In the genomic region with DNA sequence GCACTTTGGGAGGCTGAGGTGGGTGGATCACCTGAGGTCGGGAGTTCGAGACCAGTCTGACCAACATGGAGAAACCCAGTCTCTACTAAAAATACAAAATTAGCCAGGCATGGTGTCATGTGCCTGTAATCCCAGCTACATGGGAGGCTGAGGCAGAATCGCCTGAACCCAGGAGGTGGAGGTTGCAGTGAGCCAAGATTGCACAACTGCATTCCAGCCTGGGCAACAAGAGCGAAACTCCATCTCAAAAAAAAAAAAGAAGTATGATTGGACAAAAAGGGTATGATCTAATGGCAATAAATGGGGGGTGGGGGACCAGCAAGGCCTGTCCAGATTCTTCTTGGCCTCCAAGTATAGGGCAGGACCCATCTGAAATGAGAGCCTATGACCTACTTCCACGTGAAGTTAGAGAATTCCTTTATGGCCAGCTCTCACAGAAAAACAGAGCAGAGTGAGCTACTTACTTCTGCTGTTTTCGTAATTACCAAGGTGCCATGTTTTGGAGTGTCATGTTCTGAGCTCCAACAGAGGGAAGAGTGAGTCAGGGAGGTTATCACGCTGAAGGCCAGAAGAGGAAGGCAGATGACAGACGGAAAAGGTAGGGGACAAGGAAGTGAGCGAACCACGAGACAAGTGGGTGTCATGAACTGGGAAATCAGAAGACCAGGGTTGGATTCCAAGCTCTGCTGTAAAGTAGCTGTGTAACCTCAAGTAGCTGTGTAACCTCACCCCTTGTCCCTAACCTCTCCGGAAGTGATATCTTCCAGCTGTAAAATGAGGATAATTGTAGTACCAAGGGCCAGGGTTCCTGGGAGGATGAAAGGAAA, we compare ENCODE assay signal across 13 cellular contexts. TPM values are rescaled to one million over a fixed set of nuclear protein-coding genes. Genes with fewer than 3 reads are reported as not detected.
DNase-seq lines count a peak whose midpoint lies in the region; ATAC-seq, FAIRE-seq and TF ChIP-seq lines count a peak whose summit lies in the region.
"Had no signal": no experiment of that assay in that cellular context is flagged by ENCODE, and none has a peak within 500 bp of the region (broad histone marks: within the 10 kb centered on the region; RNA-seq: fewer than 3 reads in every experiment).

No MANE protein-coding gene starts in this region.

- H3K4me2 ChIP-seq in K562 (ENCODE audit: insufficient read depth, low read length) (peak overlapping the region; percentile 16; the same call in 1 of the 2 replicates), PC-3 (ENCODE audit: low read length) (no peak overlapping the region)

- no peak for TF ChIP-seq CTCF in K562 (IDR thresholded peaks at IDR 0.05 in 2 of 3, conservative IDR thresholded peaks at IDR 0.05 in 1 of 3; ENCODE audit: insufficient read depth in 2 of 3, low read depth in 1 of 3, low read length in 3 of 3)
- TF ChIP-seq CTCF in PC-3 (conservative IDR thresholded peaks at IDR 0.05; ENCODE audit: low read depth, low read length) = no peak

- DNase-seq in stimulated activated naive CD8-positive, alpha-beta T cell treated with anti-CD3 and anti-CD28 coated beads, Interleukin-15, Interleukin-2, amounts not matched to agents 100 U/mL and 50 U/mL, for 24 hours = no peak
- DNase-seq in K562 (ENCODE audit: extremely low read depth in 1 of 4, low spot score in 3 of 4) = peak in 1 of 4 experiments; percentile 65
- peak; percentile 32 for DNase-seq in midbrain (lab: John Stamatoyannopoulos, UW)
- no peak for DNase-seq in NCI-H2081 treated with DMSO at 0.1 percent for 48 hours (lab: John Stamatoyannopoulos, UW)
- DNase-seq in PC-3 = no peak
- DNase-seq in stimulated activated CD4-positive, alpha-beta T cell treated with anti-CD3 and anti-CD28 coated beads, Interleukin-2, amount 100 ng/mL, for 48 hours = no peak
- DNase-seq: NCI-H510A, Right ventricle myocardium superior had no signal

- POLR2A ChIA-PET in K562 (lab: Yijun Ruan, JAX) = interaction anchor here (0.7 kb wide), 2 partner anchors 15 to 679 kb away, joined by 3 read pairs; no protein-coding TSS in a partner anchor
- POLR2A ChIA-PET in PC-3 (lab: Charles Lee; ENCODE audit: unreplicated experiment) = no interaction called here

- BruUV-seq in K562 (replicated peaks; lab: Mats Ljungman, UMichigan) = no TSS peak
- BruUV-seq in PC-3 (replicated peaks; lab: Mats Ljungman, UMichigan) = no TSS peak

- TF ChIP-seq EP300 in K562 (IDR thresholded peaks at IDR 0.05; ENCODE audit: low read length) = no peak

- H3K4me1 Mint-ChIP-seq in stimulated activated naive CD8-positive, alpha-beta T cell treated with anti-CD3 and anti-CD28 coated beads, Interleukin-15, Interleukin-2, amounts not matched to agents 100 ng/mL and 50 ng/mL, for 24 hours (ENCODE audit: low read depth) = peaks cover 62% of the 10 kb centered on the region

- peaks cover 5% of the 10 kb centered on the region for H3K36me3 Mint-ChIP-seq in stimulated activated naive CD8-positive, alpha-beta T cell treated with anti-CD3 and anti-CD28 coated beads, Interleukin-15, Interleukin-2, amounts not matched to agents 100 ng/mL and 50 ng/mL, for 24 hours (ENCODE audit: low read depth)
- H3K36me3 Mint-ChIP-seq: brain had no signal

- H3K4me1 ChIP-seq in K562 (replicated peaks in 1 of 2; ENCODE audit: control insufficient read depth in 2 of 2, insufficient read depth in 2 of 2, low read length in 2 of 2) (peaks cover 4 to 24% of the 10 kb centered on the region in 2 experiments; a peak in 3 of 5 replicates), PC-3 (ENCODE audit: insufficient read depth, low read length) (peaks cover 6% of the 10 kb centered on the region)

- H4K20me1 ChIP-seq in K562 (replicated peaks; ENCODE audit: control insufficient read depth, insufficient read depth, low read length) (no peaks in the 10 kb centered on the region), PC-3 (ENCODE audit: low read length) (no peaks in the 10 kb centered on the region)

- H3K9me3 Mint-ChIP-seq in stimulated activated naive CD8-positive, alpha-beta T cell treated with anti-CD3 and anti-CD28 coated beads, Interleukin-15, Interleukin-2, amounts not matched to agents 100 ng/mL and 50 ng/mL, for 24 hours = no peaks in the 10 kb centered on the region

- no peak overlapping the region; a peak in 1 of 4 replicates for H3K9ac ChIP-seq in K562 (ENCODE audit: insufficient read depth in 1 of 2, low read depth in 2 of 2, low read length in 2 of 2)
- H3K9ac ChIP-seq in PC-3 (ENCODE audit: low read length) = no peak overlapping the region

- no peak for ATAC-seq in stimulated activated naive CD8-positive, alpha-beta T cell treated with anti-CD3 and anti-CD28 coated beads, Interleukin-15, Interleukin-2, amounts not matched to agents 100 U/mL and 50 U/mL, for 24 hours
- ATAC-seq in K562 (no peak), PC-3 (no peak), esophagus mucosa (no peak)
- ATAC-seq: activated CD4-positive, CD25-positive, alpha-beta regulatory T cell treated with anti-CD3 and anti-CD28 coated beads, Interleukin-2, amount 50 U/mL, for 24 hours had no signal

- H3K79me2 ChIP-seq in K562 (ENCODE audit: control insufficient read depth, insufficient read depth, low read length) = no peaks in the 10 kb centered on the region
- peaks cover 6% of the 10 kb centered on the region; the same call in 1 of the 2 replicates for H3K79me2 ChIP-seq in PC-3 (ENCODE audit: low read length)

- no peak overlapping the region; the same call in 2 of the 3 replicates for H3K27ac ChIP-seq in K562 (ENCODE audit: extremely low read depth, low read depth, low read length)
- no peak overlapping the region for H3K27ac ChIP-seq in PC-3 (ENCODE audit: low read length)
- H3K27ac ChIP-seq: tibial artery had no signal

- peak overlapping the region; percentile 64 for H2AFZ ChIP-seq in K562 (ENCODE audit: low read depth, low read length)
- H2AFZ ChIP-seq in PC-3 (ENCODE audit: low read length) = no peak overlapping the region

- H3K27me3 ChIP-seq in K562 (ENCODE audit: control insufficient read depth in 2 of 2, insufficient read depth in 2 of 2, low read length in 2 of 2) (peaks cover 15 to 28% of the 10 kb centered on the region in 2 experiments), PC-3 (ENCODE audit: low read length) (no peaks in the 10 kb centered on the region)
- H3K27me3 ChIP-seq: tibial artery had no signal

- 19% methylated on average over 9 of the region's 11 CpGs for WGBS in K562 (ENCODE audit: insufficient coverage, low coverage, missing lambda C conversion rate)

- peak overlapping the region; percentile 4 for H3K27ac Mint-ChIP-seq in stimulated activated naive CD8-positive, alpha-beta T cell treated with anti-CD3 and anti-CD28 coated beads, Interleukin-15, Interleukin-2, amounts not matched to agents 100 ng/mL and 50 ng/mL, for 24 hours
- H3K27ac Mint-ChIP-seq: brain had no signal

- H3K9me2 ChIP-seq in PC-3 (replicated peaks; ENCODE audit: low read length) = no peaks in the 10 kb centered on the region

- no peaks in the 10 kb centered on the region for H3F3A ChIP-seq in PC-3 (ENCODE audit: low read length, unreplicated experiment)

- no peak overlapping the region for H3K4me3 ChIP-seq in K562
- no peak overlapping the region for H3K4me3 ChIP-seq in PC-3 (ENCODE audit: low read length)
- H3K4me3 ChIP-seq: tibial artery had no signal

- CTCF ChIA-PET in K562 (lab: Yijun Ruan, JAX; ENCODE audit: low intra/inter-chr PET ratio) = no interaction called here
- CTCF ChIA-PET in PC-3 (lab: Charles Lee) = no interaction called here

- peaks cover 14% of the 10 kb centered on the region for H3K27me3 Mint-ChIP-seq in stimulated activated naive CD8-positive, alpha-beta T cell treated with anti-CD3 and anti-CD28 coated beads, Interleukin-15, Interleukin-2, amounts not matched to agents 100 ng/mL and 50 ng/mL, for 24 hours

- TF ChIP-seq POLR2A in K562 (conservative IDR thresholded peaks at IDR 0.05) = no peak

- peak; percentile 67 for FAIRE-seq in K562 (lab: Jason Lieb, UNC)

- H3K9me3 ChIP-seq in K562 (replicated peaks; ENCODE audit: control insufficient read depth, insufficient read depth, low read depth, low read length) (no peaks in the 10 kb centered on the region), PC-3 (ENCODE audit: low read length) (no peaks in the 10 kb centered on the region)
- H3K9me3 ChIP-seq: tibial artery had no signal

- intact Hi-C loops in K562 (cut with micrococcal nuclease) (no loop called here), PC-3 (cut with micrococcal nuclease) (no loop called here)

- no peak overlapping the region for H3K4me3 Mint-ChIP-seq in stimulated activated naive CD8-positive, alpha-beta T cell treated with anti-CD3 and anti-CD28 coated beads, Interleukin-15, Interleukin-2, amounts not matched to agents 100 ng/mL and 50 ng/mL, for 24 hours

- H3K36me3 ChIP-seq in K562 (ENCODE audit: control insufficient read depth, insufficient read depth, low read length) (no peaks in the 10 kb centered on the region), PC-3 (ENCODE audit: low read depth, low read length) (no peaks in the 10 kb centered on the region)

- H3K9me1 ChIP-seq in K562 (ENCODE audit: control insufficient read depth, insufficient read depth, low read length) = no peaks in the 10 kb centered on the region

- in situ Hi-C loops in K562 (cut with MboI) = no loop called here

- TF ChIP-seq RAD21 in K562 (CRISPR knock-in tag; conservative IDR thresholded peaks at IDR 0.05 in 1 of 2, IDR thresholded peaks at IDR 0.05 in 1 of 2) = no peak

RNA-seq across cellular contexts. Expression of a gene that starts 3.6 kb away (rescaled TPM):
- total RNA-seq in K562 (2011; cell fraction: chromatin; rRNA removed; ENCODE audit: low replicate concordance) = not detected in 2 replicates
- not detected in 2 replicates for total RNA-seq in K562 (2011; cell fraction: nucleolus; rRNA removed)
- total RNA-seq in K562 (2011; cell fraction: nucleoplasm; rRNA removed) = not detected in 2 replicates
- total RNA-seq in K562 (2014; rRNA removed) = not detected in 2 replicates
- total RNA-seq in K562 (2014; rRNA removed; fragmentation: Illumina TruSeq; extraction: Trizol) = not detected in 2 replicates
- total RNA-seq in K562 (2015; rRNA removed; fragmentation: Illumina TruSeq; extraction: Trizol) = not detected in 2 replicates
- 0.09 TPM in 1 of 2 replicates, not detected in the other for total RNA-seq in K562 (2021)
- not detected in 2 replicates for polyA plus RNA-seq in K562 (2011; rRNA removed)
- polyA plus RNA-seq in K562 (2011; cell fraction: cytosol; rRNA removed) = not detected in 2 replicates
- polyA plus RNA-seq in K562 (2011; cell fraction: nucleus; rRNA removed) = 0.04 TPM in 1 of 2 replicates, not detected in the other
- not detected in 2 replicates for polyA plus RNA-seq in K562 (2012)
- not detected in 2 replicates for polyA plus RNA-seq in K562 (2014; fragmentation: Illumina TruSeq; extraction: Trizol)
- polyA plus RNA-seq in K562 (2014; fragmentation: Nextera tagmentation; extraction: Ambion mirVana) = not detected
- not detected in 2 replicates for polyA plus RNA-seq in K562 (2014; rRNA removed)
- polyA minus RNA-seq in K562 (2011; rRNA and poly(A)+ RNA removed) = not detected in 2 replicates
- polyA minus RNA-seq in K562 (2011; cell fraction: cytosol; rRNA and poly(A)+ RNA removed) = not detected in 2 replicates
- not detected in 2 replicates for polyA minus RNA-seq in K562 (2011; cell fraction: nucleus; rRNA and poly(A)+ RNA removed)
- 0.51 and 0.58 TPM in 2 replicates for total RNA-seq in PC-3 (2014; rRNA removed)
- 0.36 TPM for total RNA-seq in esophagus mucosa
- total RNA-seq: Right ventricle myocardium superior had no signal

RNA-seq across cellular contexts. Expression of a gene that starts 3.7 kb away (rescaled TPM):
- total RNA-seq in K562 (2011; cell fraction: chromatin; rRNA removed; ENCODE audit: low replicate concordance) = 0.28 TPM in 1 of 2 replicates, not detected in the other
- total RNA-seq in K562 (2011; cell fraction: nucleolus; rRNA removed) = 1.5 TPM in 1 of 2 replicates, not detected in the other
- 0.31 and 0.51 TPM in 2 replicates for total RNA-seq in K562 (2011; cell fraction: nucleoplasm; rRNA removed)
- total RNA-seq in K562 (2014; rRNA removed) (0.05 TPM in 1 of 2 replicates, not detected in the other), K562 (2014; rRNA removed; fragmentation: Illumina TruSeq; extraction: Trizol) (not detected in 2 replicates), K562 (2015; rRNA removed; fragmentation: Illumina TruSeq; extraction: Trizol) (0.22 TPM in 1 of 2 replicates, not detected in the other), K562 (2021) (0.25 and 0.55 TPM in 2 replicates), PC-3 (2014; rRNA removed) (22.1 and 38.7 TPM in 2 replicates), esophagus mucosa (15.7 TPM)
- polyA plus RNA-seq in K562 (2011; rRNA removed) (0.24 and 0.30 TPM in 2 replicates), K562 (2014; fragmentation: Illumina TruSeq; extraction: Trizol) (0.10 and 0.26 TPM in 2 replicates), K562 (2014; fragmentation: Nextera tagmentation; extraction: Ambion mirVana) (under 1 TPM in 1 of 2 experiments, not detected in 1; 0.07 TPM), K562 (2014; rRNA removed) (0.68 TPM in 1 of 2 replicates, not detected in the other)
- polyA plus RNA-seq in K562 (2011; cell fraction: cytosol; rRNA removed) = 0.31 and 0.36 TPM in 2 replicates
- polyA plus RNA-seq in K562 (2011; cell fraction: nucleus; rRNA removed) = 0.14 and 0.18 TPM in 2 replicates
- 0.26 and 0.48 TPM in 2 replicates for polyA plus RNA-seq in K562 (2012)
- polyA minus RNA-seq in K562 (2011; rRNA and poly(A)+ RNA removed) = 0.28 TPM in 1 of 2 replicates, not detected in the other
- polyA minus RNA-seq in K562 (2011; cell fraction: cytosol; rRNA and poly(A)+ RNA removed) = not detected in 2 replicates
- not detected in 2 replicates for polyA minus RNA-seq in K562 (2011; cell fraction: nucleus; rRNA and poly(A)+ RNA removed)

RNA-seq across cellular contexts. Expression of a gene that starts 4.8 kb away (rescaled TPM):
- total RNA-seq in K562 (2011; cell fraction: chromatin; rRNA removed; ENCODE audit: low replicate concordance) = 6.3 and 9.7 TPM in 2 replicates
- total RNA-seq in K562 (2011; cell fraction: nucleolus; rRNA removed) = 9.7 and 10.4 TPM in 2 replicates
- 7.3 and 11.4 TPM in 2 replicates for total RNA-seq in K562 (2011; cell fraction: nucleoplasm; rRNA removed)
- total RNA-seq in K562 (2014; rRNA removed) (13.0 and 18.8 TPM in 2 replicates), K562 (2014; rRNA removed; fragmentation: Illumina TruSeq; extraction: Trizol) (12.6 and 16.1 TPM in 2 replicates), K562 (2015; rRNA removed; fragmentation: Illumina TruSeq; extraction: Trizol) (15.2 and 19.4 TPM in 2 replicates), K562 (2021) (10.4 and 11.4 TPM in 2 replicates), PC-3 (2014; rRNA removed) (25.4 and 28.9 TPM in 2 replicates), esophagus mucosa (15.6 TPM)
- polyA plus RNA-seq in K562 (2011; rRNA removed) (15.6 and 19.2 TPM in 2 replicates), K562 (2014; fragmentation: Illumina TruSeq; extraction: Trizol) (19.0 and 19.1 TPM in 2 replicates), K562 (2014; fragmentation: Nextera tagmentation; extraction: Ambion mirVana) (10 to 100 TPM; 17.8 to 30.6 TPM), K562 (2014; rRNA removed) (21.1 and 22.5 TPM in 2 replicates)
- polyA plus RNA-seq in K562 (2011; cell fraction: cytosol; rRNA removed) = 17.7 and 18.3 TPM in 2 replicates
- polyA plus RNA-seq in K562 (2011; cell fraction: nucleus; rRNA removed) = 8.5 and 11.9 TPM in 2 replicates
- 10.1 and 13.7 TPM in 2 replicates for polyA plus RNA-seq in K562 (2012)
- polyA minus RNA-seq in K562 (2011; rRNA and poly(A)+ RNA removed) = 11.8 and 11.9 TPM in 2 replicates
- 5.7 and 9.1 TPM in 2 replicates for polyA minus RNA-seq in K562 (2011; cell fraction: cytosol; rRNA and poly(A)+ RNA removed)
- 2.1 and 2.4 TPM in 2 replicates for polyA minus RNA-seq in K562 (2011; cell fraction: nucleus; rRNA and poly(A)+ RNA removed)

RNA-seq across cellular contexts. Expression of a gene that starts 25.6 kb away (rescaled TPM):
- total RNA-seq in K562 (2011; cell fraction: chromatin; rRNA removed; ENCODE audit: low replicate concordance) = 15.3 and 26.8 TPM in 2 replicates
- 10.2 and 13.6 TPM in 2 replicates for total RNA-seq in K562 (2011; cell fraction: nucleolus; rRNA removed)
- 14.5 and 18.3 TPM in 2 replicates for total RNA-seq in K562 (2011; cell fraction: nucleoplasm; rRNA removed)
- total RNA-seq in K562 (2014; rRNA removed) (7.2 and 12.2 TPM in 2 replicates), K562 (2014; rRNA removed; fragmentation: Illumina TruSeq; extraction: Trizol) (7.3 and 8.2 TPM in 2 replicates), K562 (2015; rRNA removed; fragmentation: Illumina TruSeq; extraction: Trizol) (7.9 and 9.8 TPM in 2 replicates), K562 (2021) (14.7 and 15.2 TPM in 2 replicates), PC-3 (2014; rRNA removed) (22.2 and 28.1 TPM in 2 replicates), esophagus mucosa (13.7 TPM)
- polyA plus RNA-seq in K562 (2011; rRNA removed) (7.0 and 8.8 TPM in 2 replicates), K562 (2014; fragmentation: Illumina TruSeq; extraction: Trizol) (14.3 and 15.3 TPM in 2 replicates), K562 (2014; fragmentation: Nextera tagmentation; extraction: Ambion mirVana) (under 1 TPM; 0.79 to 0.80 TPM), K562 (2014; rRNA removed) (7.5 and 9.4 TPM in 2 replicates)
- 6.3 and 14.0 TPM in 2 replicates for polyA plus RNA-seq in K562 (2011; cell fraction: cytosol; rRNA removed)
- polyA plus RNA-seq in K562 (2011; cell fraction: nucleus; rRNA removed) = 13.2 and 20.5 TPM in 2 replicates
- polyA plus RNA-seq in K562 (2012) = 13.5 and 18.0 TPM in 2 replicates
- polyA minus RNA-seq in K562 (2011; rRNA and poly(A)+ RNA removed) = 3.6 and 5.0 TPM in 2 replicates
- 4.1 and 5.1 TPM in 2 replicates for polyA minus RNA-seq in K562 (2011; cell fraction: cytosol; rRNA and poly(A)+ RNA removed)
- polyA minus RNA-seq in K562 (2011; cell fraction: nucleus; rRNA and poly(A)+ RNA removed) = 3.0 and 3.6 TPM in 2 replicates

RNA-seq across cellular contexts. Expression of a gene that starts 32.1 kb away (rescaled TPM):
- 101 and 191 TPM in 2 replicates for total RNA-seq in K562 (2011; cell fraction: chromatin; rRNA removed; ENCODE audit: low replicate concordance)
- 108 and 112 TPM in 2 replicates for total RNA-seq in K562 (2011; cell fraction: nucleolus; rRNA removed)
- total RNA-seq in K562 (2011; cell fraction: nucleoplasm; rRNA removed) = 98.5 and 106 TPM in 2 replicates
- total RNA-seq in K562 (2014; rRNA removed) = 17.4 and 23.9 TPM in 2 replicates
- total RNA-seq in K562 (2014; rRNA removed; fragmentation: Illumina TruSeq; extraction: Trizol) = 6.8 and 8.2 TPM in 2 replicates
- 8.3 and 10.3 TPM in 2 replicates for total RNA-seq in K562 (2015; rRNA removed; fragmentation: Illumina TruSeq; extraction: Trizol)
- total RNA-seq in K562 (2021) = 80.3 and 96.4 TPM in 2 replicates
- polyA plus RNA-seq in K562 (2011; rRNA removed) = 7.9 and 34.2 TPM in 2 replicates
- 8.8 and 12.9 TPM in 2 replicates for polyA plus RNA-seq in K562 (2011; cell fraction: cytosol; rRNA removed)
- 89.1 and 93.1 TPM in 2 replicates for polyA plus RNA-seq in K562 (2011; cell fraction: nucleus; rRNA removed)
- polyA plus RNA-seq in K562 (2012) = 36.7 and 40.6 TPM in 2 replicates
- polyA plus RNA-seq in K562 (2014; fragmentation: Illumina TruSeq; extraction: Trizol) = 24.0 and 35.1 TPM in 2 replicates
- polyA plus RNA-seq in K562 (2014; fragmentation: Nextera tagmentation; extraction: Ambion mirVana) = under 1 TPM; 0.29 to 0.53 TPM
- 17.3 and 20.3 TPM in 2 replicates for polyA plus RNA-seq in K562 (2014; rRNA removed)
- polyA minus RNA-seq in K562 (2011; rRNA and poly(A)+ RNA removed) = 14.8 and 20.7 TPM in 2 replicates
- 29.0 and 30.2 TPM in 2 replicates for polyA minus RNA-seq in K562 (2011; cell fraction: cytosol; rRNA and poly(A)+ RNA removed)
- 47.8 and 62.3 TPM in 2 replicates for polyA minus RNA-seq in K562 (2011; cell fraction: nucleus; rRNA and poly(A)+ RNA removed)
- 35.1 and 37.6 TPM in 2 replicates for total RNA-seq in PC-3 (2014; rRNA removed)
- 24.6 TPM for total RNA-seq in esophagus mucosa
